8 cellular contexts compared by ENCODE assay signal in genomic region chr4:92387459-92388069, GRCh38.
DNase-seq lines count a peak whose midpoint lies in the region; ATAC-seq and TF ChIP-seq lines count a peak whose summit lies in the region.

No MANE protein-coding gene starts in this region.

- ATAC-seq in HG02759 (IDR thresholded peaks at IDR 0.05; ENCODE audit: unreplicated experiment) = peak; percentile 90
- ATAC-seq in body of pancreas = peak; percentile 62
- ATAC-seq in left lung = peak; percentile 77
- ATAC-seq in HG02642 (IDR thresholded peaks at IDR 0.05; ENCODE audit: poor library complexity, unreplicated experiment) = no peak

- H3K4me3 ChIP-seq in body of pancreas (no peak overlapping the region), left lung (no peak overlapping the region)

- DNase-seq in A172 (ENCODE audit: low spot score) (peak; percentile 66), GM13977 (ENCODE audit: low spot score) (peak; percentile 9), NCI-H187 treated with DMSO at 0.1 percent for 48 hours (lab: John Stamatoyannopoulos, UW) (peak; percentile 54), body of pancreas (peak; percentile 9 to 27 (median 13)), left lung (no peak), activated gamma-delta T cell (lab: John Stamatoyannopoulos, UW) (no peak)

- no peaks in the 10 kb centered on the region for H3K9me3 ChIP-seq in body of pancreas
- no peaks in the 10 kb centered on the region for H3K9me3 ChIP-seq in left lung

- intact Hi-C loops in body of pancreas (cut with DNase I) (no loop called here), left lung (cut with DNase I) (no loop called here)

- peak; percentile 49 for TF ChIP-seq CTCF in GM13977 (IDR thresholded peaks at IDR 0.05; ENCODE audit: extremely low read depth, insufficient read depth, missing control alignments)
- peak; percentile 16 to 61 (median 55) for TF ChIP-seq CTCF in body of pancreas (IDR thresholded peaks at IDR 0.05)
- peak; percentile 17 to 43 for TF ChIP-seq CTCF in left lung (IDR thresholded peaks at IDR 0.05)

- H3K27ac ChIP-seq in body of pancreas = no peak overlapping the region
- no peak overlapping the region for H3K27ac ChIP-seq in left lung

- H3K4me1 ChIP-seq in body of pancreas (no peaks in the 10 kb centered on the region), left lung (no peaks in the 10 kb centered on the region)

- TF ChIP-seq POLR2A in body of pancreas (IDR thresholded peaks at IDR 0.05) = no peak

- H3K36me3 ChIP-seq in body of pancreas (replicated peaks in 1 of 2; ENCODE audit: insufficient read depth in 1 of 2, low read depth in 2 of 2) (no peaks in the 10 kb centered on the region), left lung (no peaks in the 10 kb centered on the region)

- in situ Hi-C loops in GM13977 (cut with MboI; ENCODE audit: low pct_unique_long_range_greater_than_20kb, low sequenced_read_pairs, unreplicated experiment) = no loop called here

- no peaks in the 10 kb centered on the region for H3K27me3 ChIP-seq in body of pancreas
- H3K27me3 ChIP-seq in left lung = no peaks in the 10 kb centered on the region

- WGBS in body of pancreas, 2 donors = 100% methylated on average over 1 of the region's 1 CpG

Comparison
In these comparisons a context has a peak if more than half of its experiments do, and no peak if none do; other contexts are left out.
1. DNase-seq: peak in A172 (single experiment), GM13977 (single experiment), NCI-H187 treated with DMSO at 0.1 percent for 48 hours (single experiment) and body of pancreas (4 of 4); none in left lung (0 of 2) and activated gamma-delta T cell (single experiment).
2. Peak in every context shown above with its lines, with median percentiles within 50 percentile points of each other: CTCF ChIP-seq.